Comparison of ENCODE assay signal across 15 cellular contexts in genomic region chr6:81214414-81215091, GRCh38.
"Had no signal": no experiment of that assay in that cellular context is flagged by ENCODE, and none has a peak within 500 bp of the region (broad histone marks: within the 10 kb centered on the region; RNA-seq: fewer than 3 reads in every experiment).

No MANE protein-coding gene starts in this region.

- H3K36me3 ChIP-seq: neutrophil, stomach had no signal

- H3K9me3 ChIP-seq: neutrophil, testis had no signal

- DNase-seq: activated CD4-positive, alpha-beta T cell treated with anti-CD3 and anti-CD28 coated beads for 1 hour; activated CD4-positive, alpha-beta T cell treated with anti-CD3 and anti-CD28 coated beads, Interleukin-2, amount 50 U/mL, for 4 hours; activated naive CD4-positive, alpha-beta T cell treated with anti-CD3 and anti-CD28 coated beads, Interleukin-2, amount 10 ng/mL, durations not matched to agents 7 days and 5 days; dermis blood vessel endothelial cell; immature natural killer cell; left colon; naive thymus-derived CD4-positive, alpha-beta T cell; stimulated activated CD4-positive, alpha-beta T cell treated with anti-CD3 and anti-CD28 coated beads, Interleukin-15, amount 100 ng/mL, for 24 hours; stimulated activated CD4-positive, alpha-beta T cell treated with anti-CD3 and anti-CD28 coated beads, Interleukin-4, amount 100 ng/mL, for 24 hours; stomach; testis had no signal

- H3K4me3 ChIP-seq: stomach had no signal

- H3K27me3 ChIP-seq: neutrophil, stomach, testis had no signal

- H3K4me1 ChIP-seq: stomach, testis had no signal

- FAIRE-seq: astrocyte, bronchial epithelial cell, frontal cortex had no signal

- H3K27ac ChIP-seq: neutrophil, stomach, testis had no signal

- ATAC-seq: left colon; naive thymus-derived CD4-positive, alpha-beta T cell had no signal
